Comparison of ENCODE assay signal across 17 cellular contexts in genomic region chr4:156344397-156344796, GRCh38.
A peak's percentile ranks its signal among the peaks of the same experiment; 100 is the strongest.
DNase-seq lines count a peak whose midpoint lies in the region; ATAC-seq, FAIRE-seq and TF ChIP-seq lines count a peak whose summit lies in the region.
"Had no signal": no experiment of that assay in that cellular context is flagged by ENCODE, and none has a peak within 500 bp of the region (broad histone marks: within the 10 kb centered on the region; RNA-seq: fewer than 3 reads in every experiment).

No MANE protein-coding gene starts in this region.

- H3K36me3 Mint-ChIP-seq in astrocyte (ENCODE audit: low read depth, unreplicated experiment) (no peaks in the 10 kb centered on the region), osteocyte (ENCODE audit: unreplicated experiment) (no peaks in the 10 kb centered on the region)
- H3K36me3 Mint-ChIP-seq: CD8-positive, alpha-beta memory T cell; IgD-negative memory B cell had no signal

- H2AK5ac ChIP-seq in mesendoderm (ENCODE audit: low read length) = no peak overlapping the region

- H3K36me3 ChIP-seq in HUES6 (ENCODE audit: control insufficient read depth, insufficient read depth, low read length) (no peaks in the 10 kb centered on the region), astrocyte (ENCODE audit: insufficient read depth, low read length) (no peaks in the 10 kb centered on the region), mesendoderm (ENCODE audit: control insufficient read depth, insufficient read depth, low read length) (no peaks in the 10 kb centered on the region), upper lobe of right lung (no peaks in the 10 kb centered on the region)
- H3K36me3 ChIP-seq: BLaER1 had no signal

- H2AFZ ChIP-seq in astrocyte (ENCODE audit: low read depth, low read length) = peak overlapping the region; percentile 27

- H3K23ac ChIP-seq in mesendoderm (ENCODE audit: low read length) = no peak overlapping the region

- H3K4me1 Mint-ChIP-seq in astrocyte (ENCODE audit: low read depth, unreplicated experiment) = peaks cover 25% of the 10 kb centered on the region
- peaks cover 38% of the 10 kb centered on the region for H3K4me1 Mint-ChIP-seq in osteocyte (ENCODE audit: unreplicated experiment)
- H3K4me1 Mint-ChIP-seq: CD8-positive, alpha-beta memory T cell had no signal

- no peak overlapping the region for H3K4me3 ChIP-seq in HUES6 (ENCODE audit: low read depth, low read length)
- no peak overlapping the region for H3K4me3 ChIP-seq in astrocyte (ENCODE audit: insufficient read depth, low read depth, low read length)
- H3K4me3 ChIP-seq in mesendoderm (ENCODE audit: low read length) = no peak overlapping the region
- no peak overlapping the region for H3K4me3 ChIP-seq in upper lobe of right lung
- H3K4me3 ChIP-seq: A549, BLaER1 had no signal

- H3K27me3 ChIP-seq in HUES6 (ENCODE audit: control insufficient read depth, insufficient read depth, low read length) = no peaks in the 10 kb centered on the region
- H3K27me3 ChIP-seq in astrocyte (ENCODE audit: insufficient read depth, low read length) = no peaks in the 10 kb centered on the region
- H3K27me3 ChIP-seq in mesendoderm (ENCODE audit: insufficient read depth, low read length, poor library complexity) = no peaks in the 10 kb centered on the region
- no peaks in the 10 kb centered on the region for H3K27me3 ChIP-seq in upper lobe of right lung
- H3K27me3 ChIP-seq: BLaER1 had no signal

- H3K27ac Mint-ChIP-seq in astrocyte (ENCODE audit: unreplicated experiment) (no peak overlapping the region), osteocyte (ENCODE audit: unreplicated experiment) (peak overlapping the region; percentile 59)
- H3K27ac Mint-ChIP-seq: CD8-positive, alpha-beta memory T cell; IgD-negative memory B cell had no signal

- H3K9me3 ChIP-seq in HUES6 (ENCODE audit: control insufficient read depth, insufficient read depth, low read depth, low read length) = no peaks in the 10 kb centered on the region
- H3K9me3 ChIP-seq in astrocyte (ENCODE audit: insufficient read depth, low read depth, low read length) = no peaks in the 10 kb centered on the region
- no peaks in the 10 kb centered on the region for H3K9me3 ChIP-seq in upper lobe of right lung
- H3K9me3 ChIP-seq: A549, BLaER1, Caco-2 had no signal

- no peak for ATAC-seq in upper lobe of right lung
- ATAC-seq: A549 had no signal

- FAIRE-seq in astrocyte (lab: Jason Lieb, UNC) = no peak
- FAIRE-seq: A549 had no signal

- no peak overlapping the region for H4K8ac ChIP-seq in mesendoderm (ENCODE audit: low read depth, low read length)

- no peak overlapping the region for H3K56ac ChIP-seq in mesendoderm (ENCODE audit: low read length)

- H3K9ac ChIP-seq in HUES6 (ENCODE audit: low read length) (no peak overlapping the region), astrocyte (ENCODE audit: low read length) (no peak overlapping the region), mesendoderm (ENCODE audit: low read length) (no peak overlapping the region)
- H3K9ac ChIP-seq: BLaER1 had no signal

- TF ChIP-seq CTCF in astrocyte (IDR thresholded peaks at IDR 0.05; ENCODE audit: insufficient read depth, low read depth, low read length) = no peak
- TF ChIP-seq CTCF in osteocyte (IDR thresholded peaks at IDR 0.05) = no peak
- TF ChIP-seq CTCF in upper lobe of right lung (IDR thresholded peaks at IDR 0.05) = no peak

- peak overlapping the region; percentile 33 for H2BK5ac ChIP-seq in mesendoderm (ENCODE audit: low read length)

- H3K4me2 ChIP-seq in astrocyte (ENCODE audit: low read length) = no peak overlapping the region
- H3K4me2 ChIP-seq in mesendoderm (ENCODE audit: low read length) = no peak overlapping the region
- H3K4me2 ChIP-seq: A549, BLaER1 had no signal

- WGBS in mesendoderm (ENCODE audit: extremely low coverage, insufficient coverage, low lambda C conversion rate) = no CpG with 5 or more reads among the region's 1 CpG

- H3K9me3 Mint-ChIP-seq in astrocyte (ENCODE audit: unreplicated experiment) (no peaks in the 10 kb centered on the region), osteocyte (ENCODE audit: unreplicated experiment) (no peaks in the 10 kb centered on the region)
- H3K9me3 Mint-ChIP-seq: IgD-negative memory B cell had no signal

- H3K27me3 Mint-ChIP-seq in astrocyte (ENCODE audit: low read depth, unreplicated experiment) = no peaks in the 10 kb centered on the region
- H3K27me3 Mint-ChIP-seq in osteocyte (ENCODE audit: unreplicated experiment) = no peaks in the 10 kb centered on the region
- H3K27me3 Mint-ChIP-seq: CD8-positive, alpha-beta memory T cell; IgD-negative memory B cell had no signal

- H3K4ac ChIP-seq in mesendoderm (ENCODE audit: low read depth, low read length) = no peak overlapping the region

- H3K79me1 ChIP-seq in mesendoderm (ENCODE audit: low read length) = no peaks in the 10 kb centered on the region

- H3K79me2 ChIP-seq in astrocyte (ENCODE audit: insufficient read depth, low read length) (no peaks in the 10 kb centered on the region), mesendoderm (ENCODE audit: control insufficient read depth, insufficient read depth, low read length) (no peaks in the 10 kb centered on the region)

- H3K18ac ChIP-seq in mesendoderm (ENCODE audit: low read length) = peak overlapping the region; percentile 78

- H4K20me1 ChIP-seq in astrocyte (ENCODE audit: insufficient read depth, low read length) = no peaks in the 10 kb centered on the region
- H4K20me1 ChIP-seq: BLaER1 had no signal

- intact Hi-C loops in upper lobe of right lung (cut with DNase I) = no loop called here

- H3K4me3 Mint-ChIP-seq in astrocyte (ENCODE audit: unreplicated experiment) (no peak overlapping the region), osteocyte (ENCODE audit: unreplicated experiment) (no peak overlapping the region)
- H3K4me3 Mint-ChIP-seq: CD8-positive, alpha-beta memory T cell; IgD-negative memory B cell had no signal

- no peak overlapping the region for H2BK120ac ChIP-seq in mesendoderm (ENCODE audit: low read depth, low read length)

- H3K4me1 ChIP-seq in HUES6 (ENCODE audit: control insufficient read depth, insufficient read depth, low read length) = peaks cover 25% of the 10 kb centered on the region
- peaks cover 12% of the 10 kb centered on the region for H3K4me1 ChIP-seq in astrocyte (ENCODE audit: insufficient read depth, low read length)
- H3K4me1 ChIP-seq in mesendoderm (ENCODE audit: control insufficient read depth, low read depth, low read length) = peaks cover 6% of the 10 kb centered on the region
- H3K4me1 ChIP-seq in upper lobe of right lung = no peaks in the 10 kb centered on the region
- H3K4me1 ChIP-seq: A549, BLaER1 had no signal

- no peak for DNase-seq in astrocyte (ENCODE audit: low read depth)
- DNase-seq in mesendoderm = no peak
- DNase-seq in osteocyte (ENCODE audit: extremely low spot score, unreplicated experiment) = no peak
- no peak for DNase-seq in SW480 (ENCODE audit: low spot score)
- DNase-seq in AG20443 (ENCODE audit: low spot score) = no peak
- DNase-seq in upper lobe of right lung = no peak
- DNase-seq in SK-N-DZ (ENCODE audit: low spot score) = no peak
- DNase-seq: Caco-2; CD8-positive, alpha-beta memory T cell; DND-41; GDM1; H7; KG1 had no signal

- peak overlapping the region; percentile 85 for H2BK15ac ChIP-seq in mesendoderm (replicated peaks; ENCODE audit: low read depth)

- no peak overlapping the region for H4K5ac ChIP-seq in mesendoderm (ENCODE audit: low read length)

- H3K27ac ChIP-seq in HUES6 (ENCODE audit: low read depth, low read length) = peak overlapping the region; percentile 20; the same call in 1 of the 2 replicates
- H3K27ac ChIP-seq in astrocyte (ENCODE audit: low read depth, low read length) = no peak overlapping the region
- no peak overlapping the region for H3K27ac ChIP-seq in mesendoderm (ENCODE audit: low read depth, low read length)
- H3K27ac ChIP-seq in upper lobe of right lung = no peak overlapping the region
- H3K27ac ChIP-seq: A549, BLaER1 had no signal
